In genomic region chr12:103734847-103735246, GRCh38 we compare ENCODE assay signal across 29 cellular contexts.
"Had no signal": no experiment of that assay in that cellular context is flagged by ENCODE, and none has a peak within 500 bp of the region (broad histone marks: within the 10 kb centered on the region; RNA-seq: fewer than 3 reads in every experiment).

No MANE protein-coding gene starts in this region.

- H3K36me3 ChIP-seq: stomach, suprapubic skin, thoracic aorta, thyroid gland, tibial artery, tibial nerve, transverse colon, upper lobe of left lung, upper lobe of right lung, uterus, vagina had no signal

- ATAC-seq: stimulated activated effector memory CD8-positive, alpha-beta T cell treated with anti-CD3 and anti-CD28 coated beads, Interleukin-12 subunit alpha, Interleukin-12 subunit beta, amount 100 ng/mL, for 72 hours; stimulated activated memory B cell treated with anti-CD40 and anti-IgM and Interleukin-4, amounts not matched to agents 10 μg/mL and 1 μg/mL and 100 μg/mL, for 72 hours; stimulated activated naive B cell treated with anti-CD40 and anti-IgM and Interleukin-4, amounts not matched to agents 10 μg/mL and 1 μg/mL and 100 μg/mL, for 72 hours; stimulated activated naive CD8-positive, alpha-beta T cell treated with anti-CD3 and anti-CD28 coated beads, Interleukin-15, amount 100 ng/mL, for 72 hours; stimulated activated naive CD8-positive, alpha-beta T cell treated with anti-CD3 and anti-CD28 coated beads, Interleukin-15, Interleukin-2, amounts not matched to agents 100 U/mL and 50 U/mL, for 24 hours; upper lobe of right lung had no signal

- H3K27ac Mint-ChIP-seq: stimulated activated effector memory CD8-positive, alpha-beta T cell treated with anti-CD3 and anti-CD28 coated beads, Interleukin-12 subunit alpha, Interleukin-12 subunit beta, amount 100 ng/mL, for 72 hours; stimulated activated memory B cell treated with anti-CD40 and anti-IgM and Interleukin-4, amounts not matched to agents 10 μg/mL and 1 μg/mL and 100 μg/mL, for 72 hours; stimulated activated naive B cell treated with anti-CD40 and anti-IgM and Interleukin-4, amounts not matched to agents 10 μg/mL and 1 μg/mL and 100 μg/mL, for 72 hours; stimulated activated naive CD8-positive, alpha-beta T cell treated with anti-CD3 and anti-CD28 coated beads, Interleukin-15, Interleukin-2, amounts not matched to agents 100 ng/mL and 50 ng/mL, for 24 hours; type B pancreatic cell had no signal

- H3K9me3 ChIP-seq: suprapubic skin, testis, thyroid gland, tibial artery, transverse colon, uterus, vagina had no signal

- H3K4me1 ChIP-seq: stomach, suprapubic skin, testis, thyroid gland, tibial artery, tibial nerve, transverse colon, upper lobe of left lung, upper lobe of right lung, uterus, vagina had no signal

- H3K4me1 Mint-ChIP-seq: stimulated activated effector memory CD8-positive, alpha-beta T cell treated with anti-CD3 and anti-CD28 coated beads, Interleukin-12 subunit alpha, Interleukin-12 subunit beta, amount 100 ng/mL, for 72 hours; stimulated activated memory B cell treated with anti-CD40 and anti-IgM and Interleukin-4, amounts not matched to agents 10 μg/mL and 1 μg/mL and 100 μg/mL, for 72 hours; stimulated activated naive B cell treated with anti-CD40 and anti-IgM and Interleukin-4, amounts not matched to agents 10 μg/mL and 1 μg/mL and 100 μg/mL, for 72 hours; stimulated activated naive CD8-positive, alpha-beta T cell treated with anti-CD3 and anti-CD28 coated beads, Interleukin-15, amount 100 ng/mL, for 72 hours had no signal

- H3K36me3 Mint-ChIP-seq: stimulated activated effector memory CD8-positive, alpha-beta T cell treated with anti-CD3 and anti-CD28 coated beads, Interleukin-12 subunit alpha, Interleukin-12 subunit beta, amount 100 ng/mL, for 72 hours; stimulated activated memory B cell treated with anti-CD40 and anti-IgM and Interleukin-4, amounts not matched to agents 10 μg/mL and 1 μg/mL and 100 μg/mL, for 72 hours; type B pancreatic cell had no signal

- FAIRE-seq: urothelium cell line had no signal

- H3K27ac ChIP-seq: stomach, suprapubic skin, testis, thoracic aorta, thyroid gland, tibial artery, tibial nerve, transverse colon, upper lobe of left lung, upper lobe of right lung, uterus, vagina had no signal

- H3K4me3 ChIP-seq: stomach, suprapubic skin, testis, thoracic aorta, thyroid gland, tibial artery, tibial nerve, transverse colon, upper lobe of left lung, upper lobe of right lung, uterus, vagina had no signal

- H3K9me3 Mint-ChIP-seq: stimulated activated effector memory CD8-positive, alpha-beta T cell treated with anti-CD3 and anti-CD28 coated beads, Interleukin-12 subunit alpha, Interleukin-12 subunit beta, amount 100 ng/mL, for 72 hours; stimulated activated naive CD8-positive, alpha-beta T cell treated with anti-CD3 and anti-CD28 coated beads, Interleukin-15, Interleukin-2, amounts not matched to agents 100 ng/mL and 50 ng/mL, for 24 hours; type B pancreatic cell had no signal

- H3K4me3 Mint-ChIP-seq: stimulated activated effector memory CD8-positive, alpha-beta T cell treated with anti-CD3 and anti-CD28 coated beads, Interleukin-12 subunit alpha, Interleukin-12 subunit beta, amount 100 ng/mL, for 72 hours; stimulated activated memory B cell treated with anti-CD40 and anti-IgM and Interleukin-4, amounts not matched to agents 10 μg/mL and 1 μg/mL and 100 μg/mL, for 72 hours; stimulated activated naive B cell treated with anti-CD40 and anti-IgM and Interleukin-4, amounts not matched to agents 10 μg/mL and 1 μg/mL and 100 μg/mL, for 72 hours; stimulated activated naive CD8-positive, alpha-beta T cell treated with anti-CD3 and anti-CD28 coated beads, Interleukin-15, amount 100 ng/mL, for 72 hours; stimulated activated naive CD8-positive, alpha-beta T cell treated with anti-CD3 and anti-CD28 coated beads, Interleukin-15, Interleukin-2, amounts not matched to agents 100 ng/mL and 50 ng/mL, for 24 hours; type B pancreatic cell had no signal

- H3K27me3 ChIP-seq: stomach, suprapubic skin, testis, thyroid gland, tibial artery, tibial nerve, transverse colon, upper lobe of left lung, upper lobe of right lung, uterus, vagina had no signal

- DNase-seq: stimulated activated CD4-positive, alpha-beta T cell treated with anti-CD3 and anti-CD28 coated beads, Interleukin-2, amount 100 ng/mL, for 48 hours; stimulated activated CD4-positive, alpha-beta T cell treated with anti-CD3 and anti-CD28 coated beads, Interleukin-4, amount 100 ng/mL, for 1 hour; stimulated activated CD4-positive, alpha-beta T cell treated with anti-CD3 and anti-CD28 coated beads, Interleukin-4, amount 100 ng/mL, for 24 hours; stimulated activated CD4-positive, alpha-beta T cell treated with anti-CD3 and anti-CD28 coated beads, Interleukin-4, amount 100 ng/mL, for 4 hours; stimulated activated CD8-positive, alpha-beta memory T cell treated with anti-CD3 and anti-CD28 coated beads, Interleukin-4, amount 100 ng/mL, for 48 hours; stimulated activated naive B cell treated with anti-CD40 and anti-IgM and Interleukin-4, amounts not matched to agents 10 μg/mL and 1 μg/mL and 100 μg/mL, for 72 hours; stimulated activated naive CD4-positive, alpha-beta T cell; stimulated activated naive CD4-positive, alpha-beta T cell treated with Interleukin-2 at 50 U/mL for 16 hours; stimulated activated naive CD8-positive, alpha-beta T cell treated with anti-CD3 and anti-CD28 coated beads, Interleukin-15, amount 100 ng/mL, for 72 hours; stimulated activated naive CD8-positive, alpha-beta T cell treated with anti-CD3 and anti-CD28 coated beads, Interleukin-15, Interleukin-2, amounts not matched to agents 100 U/mL and 50 U/mL, for 24 hours; stomach; substantia nigra; testis; thyroid gland; tibial artery; transverse colon; trophoblast cell; upper lobe of left lung; upper lobe of right lung; uterus had no signal
